In the genomic region with DNA sequence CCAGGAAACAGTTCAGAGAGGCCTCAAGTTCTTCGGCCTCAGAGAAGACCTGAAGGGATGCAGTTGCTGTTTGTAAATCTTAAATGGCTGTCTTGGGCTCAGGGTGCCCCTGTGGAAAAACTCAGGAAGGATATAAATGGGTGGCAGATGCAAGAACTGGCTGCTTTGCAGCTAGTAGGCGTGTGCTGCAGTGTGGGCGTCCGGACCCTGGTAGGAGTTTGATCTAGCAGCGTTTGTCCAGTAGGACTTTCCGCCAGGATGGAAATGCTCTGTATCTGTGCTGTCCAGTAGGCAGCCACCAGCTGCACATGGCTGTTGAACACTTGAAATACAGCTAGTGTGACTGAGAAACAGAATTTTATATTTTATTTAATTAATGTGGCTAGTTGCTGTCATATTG, we compare ENCODE assay signal across 17 cellular contexts. TPM values are rescaled to one million over a fixed set of nuclear protein-coding genes. Genes with fewer than 3 reads are reported as not detected.
DNase-seq lines count a peak whose midpoint lies in the region; TF ChIP-seq lines count a peak whose summit lies in the region.
"Had no signal": no experiment of that assay in that cellular context is flagged by ENCODE, and none has a peak within 500 bp of the region (broad histone marks: within the 10 kb centered on the region; RNA-seq: fewer than 3 reads in every experiment).

No MANE protein-coding gene starts in this region.

- H3K27me3 ChIP-seq in Peyer's patch (no peaks in the 10 kb centered on the region), colonic mucosa (no peaks in the 10 kb centered on the region), MM.1S (replicated peaks; ENCODE audit: insufficient read depth, low read length) (peaks cover 16% of the 10 kb centered on the region)
- H3K27me3 ChIP-seq: BE2C had no signal

- H3K4me1 ChIP-seq in Peyer's patch, result peaks cover 0 to 78% (median 6%) of the 10 kb centered on the region in 4 donors
- H3K4me1 ChIP-seq in colonic mucosa, result peaks cover 14% of the 10 kb centered on the region
- no peaks in the 10 kb centered on the region for H3K4me1 ChIP-seq in MM.1S (ENCODE audit: low read length)

- H3K4me3 Mint-ChIP-seq in nephron progenitor cell, result no peak overlapping the region
- H3K4me3 Mint-ChIP-seq: CD4-positive, alpha-beta T cell; IgD-negative memory B cell had no signal

- TF ChIP-seq CTCF in Peyer's patch (IDR thresholded peaks at IDR 0.05), result no peak
- TF ChIP-seq CTCF in colonic mucosa (IDR thresholded peaks at IDR 0.05), result no peak
- TF ChIP-seq CTCF in nephron progenitor cell (IDR thresholded peaks at IDR 0.05), result no peak
- no peak for TF ChIP-seq CTCF in MM.1S (IDR thresholded peaks at IDR 0.05; ENCODE audit: low read length)

- H3K36me3 Mint-ChIP-seq in nephron progenitor cell (ENCODE audit: low read depth), result peaks cover 5% of the 10 kb centered on the region
- H3K36me3 Mint-ChIP-seq: IgD-negative memory B cell had no signal

- H3K27ac Mint-ChIP-seq in nephron progenitor cell, result peak overlapping the region; percentile 58
- H3K27ac Mint-ChIP-seq: CD4-positive, alpha-beta T cell; IgD-negative memory B cell had no signal

- no peaks in the 10 kb centered on the region for H3K9me2 ChIP-seq in MM.1S (replicated peaks; ENCODE audit: insufficient read depth, low read length)

- no peaks in the 10 kb centered on the region for H3K9me3 ChIP-seq in Peyer's patch
- no peaks in the 10 kb centered on the region for H3K9me3 ChIP-seq in colonic mucosa
- no peaks in the 10 kb centered on the region for H3K9me3 ChIP-seq in MM.1S (replicated peaks; ENCODE audit: insufficient read depth, low read length)
- H3K9me3 ChIP-seq: BE2C, Caco-2 had no signal

- DNase-seq in Peyer's patch (no peak), colonic mucosa (no peak), nephron progenitor cell (no peak), G401 (ENCODE audit: low spot score) (no peak), NCI-H2081 treated with DMSO at 0.1 percent for 48 hours (lab: John Stamatoyannopoulos, UW) (no peak), MM.1S (no peak), epidermal melanocyte (ENCODE audit: insufficient read length, low spot score) (no peak)
- DNase-seq: ACHN; BE2C; Caco-2; CD4-positive, alpha-beta T cell; GDM1; GOT3; H7 had no signal

- H3K4me2 ChIP-seq in MM.1S (ENCODE audit: low read depth, low read length), result no peak overlapping the region

- H3K4me1 Mint-ChIP-seq in nephron progenitor cell, result peaks cover 69% of the 10 kb centered on the region
- H3K4me1 Mint-ChIP-seq: IgD-negative memory B cell had no signal

- intact Hi-C loops in colonic mucosa (cut with DNase I), result no loop called here

- H4K20me1 ChIP-seq in MM.1S (ENCODE audit: insufficient read depth, low read length), result no peaks in the 10 kb centered on the region

- no peak for TF ChIP-seq POLR2A in Peyer's patch (IDR thresholded peaks at IDR 0.05)

- in situ Hi-C loops in G401 (cut with HindIII; ENCODE audit: low sequenced_read_pairs), result no loop called here

- H3K27ac ChIP-seq in Peyer's patch (peak overlapping the region; percentile 17 to 63 (median 42)), colonic mucosa (peak overlapping the region; percentile 7), MM.1S (ENCODE audit: low read length) (no peak overlapping the region)
- H3K27ac ChIP-seq: C4-2B had no signal

- H3K36me3 ChIP-seq in Peyer's patch (peaks cover 0 to 12% (median 0%) of the 10 kb centered on the region in 3 donors), colonic mucosa (no peaks in the 10 kb centered on the region), MM.1S (replicated peaks; ENCODE audit: insufficient read depth, low read length) (no peaks in the 10 kb centered on the region)
- H3K36me3 ChIP-seq: BE2C had no signal

- peaks cover 5% of the 10 kb centered on the region for H3K27me3 Mint-ChIP-seq in nephron progenitor cell (ENCODE audit: low read depth, poor library complexity)

- no peak overlapping the region for H3K4me3 ChIP-seq in Peyer's patch
- no peak overlapping the region for H3K4me3 ChIP-seq in colonic mucosa
- H3K4me3 ChIP-seq in MM.1S (ENCODE audit: low read length), result no peak overlapping the region

- H3K79me2 ChIP-seq in MM.1S (ENCODE audit: low read length), result no peaks in the 10 kb centered on the region

- peak overlapping the region in 1 of 2 donors; percentile 13 for H3K9ac ChIP-seq in colonic mucosa (ENCODE audit: low read depth in 2 of 2, low read length in 2 of 2)
- no peak overlapping the region for H3K9ac ChIP-seq in MM.1S (ENCODE audit: low read length)

- H3F3A ChIP-seq in MM.1S (ENCODE audit: insufficient read depth, low read length), result no peaks in the 10 kb centered on the region

- H3K9me3 Mint-ChIP-seq in nephron progenitor cell, result no peaks in the 10 kb centered on the region
- H3K9me3 Mint-ChIP-seq: CD4-positive, alpha-beta T cell; IgD-negative memory B cell had no signal

- no peak overlapping the region for H2AFZ ChIP-seq in MM.1S (ENCODE audit: low read length)

RNA-seq across cellular contexts. Expression of a gene that starts 7.7 kb away (rescaled TPM):
- total RNA-seq in Peyer's patch (100 to 1,000 TPM; 177 to 429 (median 370) TPM), colonic mucosa (100 to 1,000 TPM; 299 to 498 TPM)
- total RNA-seq in G401 (2014; rRNA removed; shearing (Covaris generic)), result not detected in 2 replicates
- total RNA-seq: CD4-positive, alpha-beta T cell; HepG2 had no signal

RNA-seq across cellular contexts. Expression of a gene that starts 15.6 kb away (rescaled TPM):
- total RNA-seq in Peyer's patch, result 10 to 100 TPM; 12.3 to 41.6 (median 19.9) TPM
- total RNA-seq in colonic mucosa, result 10 to 100 TPM in 1 of 2 donors, 1 to 10 TPM in 1; 5.0 to 24.9 TPM
- not detected in 2 replicates for total RNA-seq in G401 (2014; rRNA removed; shearing (Covaris generic))
- total RNA-seq: Caco-2; CD4-positive, alpha-beta T cell; H7; HepG2 had no signal

RNA-seq across cellular contexts. Expression of a gene that starts 18.6 kb away (rescaled TPM):
- total RNA-seq in Peyer's patch, result 10 to 100 TPM; 17.5 to 87.5 (median 31.2) TPM
- total RNA-seq in colonic mucosa, result 10 to 100 TPM in 1 of 2 donors, 1 to 10 TPM in 1; 8.6 to 18.1 TPM
- 21.0 and 31.1 TPM in 2 replicates for total RNA-seq in G401 (2014; rRNA removed; shearing (Covaris generic))
- total RNA-seq: CD4-positive, alpha-beta T cell had no signal

Comparison
In these comparisons a context has a peak if more than half of its experiments do, and no peak if none do; other contexts are left out.
1. RNA of a gene that starts 7.7 kb away (total RNA-seq): 299 to 498 TPM in colonic mucosa and 177 to 429 TPM in Peyer's patch; not detected in G401; every median in the first group is over 100 times any median in the second.